Comparison of ENCODE assay signal across 20 cellular contexts in genomic region chr5:61348437-61348836, GRCh38. TPM values are rescaled to one million over a fixed set of nuclear protein-coding genes. Genes with fewer than 3 reads are reported as not detected.
DNase-seq lines count a peak whose midpoint lies in the region; ATAC-seq, FAIRE-seq and TF ChIP-seq lines count a peak whose summit lies in the region.
"Had no signal": no experiment of that assay in that cellular context is flagged by ENCODE, and none has a peak within 500 bp of the region (broad histone marks: within the 10 kb centered on the region; RNA-seq: fewer than 3 reads in every experiment).

No MANE protein-coding gene starts in this region.

- H3K4me1 Mint-ChIP-seq in stimulated activated naive B cell treated with anti-CD40 and anti-IgM and Interleukin-4, amounts not matched to agents 10 μg/mL and 1 μg/mL and 100 μg/mL, for 72 hours: peaks cover 33 to 54% of the 10 kb centered on the region in 2 donors
- H3K4me1 Mint-ChIP-seq in activated T-cell treated with anti-CD3 and anti-CD28 coated beads, Interleukin-2, amount 50 U/mL, for 72 hours (ENCODE audit: low read depth): peaks cover 23% of the 10 kb centered on the region

- TF ChIP-seq CTCF in colonic mucosa (IDR thresholded peaks at IDR 0.05): no peak

- DNase-seq in Kasumi-1 (lab: John Stamatoyannopoulos, UW) (peak; percentile 10 to 30), NOMO-1 (lab: John Stamatoyannopoulos, UW; ENCODE audit: unreplicated experiment in 2 of 2) (peak; percentile 52 to 83), colonic mucosa (no peak)
- no peak for DNase-seq in stimulated activated naive B cell treated with anti-CD40 and anti-IgM and Interleukin-4, amounts not matched to agents 10 μg/mL and 1 μg/mL and 100 μg/mL, for 72 hours
- no peak for DNase-seq in activated T-cell treated with anti-CD3 and anti-CD28 coated beads, Interleukin-2, amount 50 U/mL, for 72 hours
- DNase-seq: BE2C, DND-41, GOT3, MG63, NCI-H1417, NCI-H1930, NCI-H774, SHP77, SW 1271 had no signal

- peak; percentile 60 for FAIRE-seq in colon (lab: Jason Lieb, UNC)
- FAIRE-seq: G401.6, GM12878 had no signal

- H3K4me3 ChIP-seq in colonic mucosa: no peak overlapping the region
- H3K4me3 ChIP-seq: GM12878, MG63 had no signal

- no peaks in the 10 kb centered on the region for H3K36me3 ChIP-seq in colonic mucosa
- H3K36me3 ChIP-seq: BE2C, MG63 had no signal

- no peak overlapping the region for H3K9ac ChIP-seq in colonic mucosa (ENCODE audit: low read depth in 2 of 2, low read length in 2 of 2)
- H3K9ac ChIP-seq: KMS-11 had no signal

- ATAC-seq in stimulated activated naive B cell treated with anti-CD40 and anti-IgM and Interleukin-4, amounts not matched to agents 10 μg/mL and 1 μg/mL and 100 μg/mL, for 72 hours (replicated peaks): no peak
- no peak for ATAC-seq in activated T-cell treated with anti-CD3 and anti-CD28 coated beads, Interleukin-2, amount 50 U/mL, for 72 hours (replicated peaks in 1 of 2)
- ATAC-seq in HG02798 (IDR thresholded peaks at IDR 0.05; ENCODE audit: poor library complexity, unreplicated experiment): no peak
- ATAC-seq: GM12878 had no signal

- peaks cover 4% of the 10 kb centered on the region for H3K4me1 ChIP-seq in colonic mucosa

- peaks cover 6 to 7% of the 10 kb centered on the region in 2 donors for H3K36me3 Mint-ChIP-seq in stimulated activated naive B cell treated with anti-CD40 and anti-IgM and Interleukin-4, amounts not matched to agents 10 μg/mL and 1 μg/mL and 100 μg/mL, for 72 hours
- H3K36me3 Mint-ChIP-seq in activated T-cell treated with anti-CD3 and anti-CD28 coated beads, Interleukin-2, amount 50 U/mL, for 72 hours (ENCODE audit: insufficient read depth in 2 of 2): peaks cover 0 to 1% of the 10 kb centered on the region in 2 donors

- H3K4me3 Mint-ChIP-seq in stimulated activated naive B cell treated with anti-CD40 and anti-IgM and Interleukin-4, amounts not matched to agents 10 μg/mL and 1 μg/mL and 100 μg/mL, for 72 hours: no peak overlapping the region
- H3K4me3 Mint-ChIP-seq in activated T-cell treated with anti-CD3 and anti-CD28 coated beads, Interleukin-2, amount 50 U/mL, for 72 hours: no peak overlapping the region
- H3K4me3 Mint-ChIP-seq: T-helper 2 cell treated with Interferon-gamma antibody and Interleukin-4, amounts not matched to agents 5 μg/mL and 100 μg/mL, for 36 hours had no signal

- peak overlapping the region; percentile 37 for H3K27ac Mint-ChIP-seq in stimulated activated naive B cell treated with anti-CD40 and anti-IgM and Interleukin-4, amounts not matched to agents 10 μg/mL and 1 μg/mL and 100 μg/mL, for 72 hours
- H3K27ac Mint-ChIP-seq in activated T-cell treated with anti-CD3 and anti-CD28 coated beads, Interleukin-2, amount 50 U/mL, for 72 hours: no peak overlapping the region
- H3K27ac Mint-ChIP-seq: T-helper 2 cell treated with Interferon-gamma antibody and Interleukin-4, amounts not matched to agents 5 μg/mL and 100 μg/mL, for 36 hours had no signal

- no peaks in the 10 kb centered on the region for H3K9me3 Mint-ChIP-seq in stimulated activated naive B cell treated with anti-CD40 and anti-IgM and Interleukin-4, amounts not matched to agents 10 μg/mL and 1 μg/mL and 100 μg/mL, for 72 hours
- H3K9me3 Mint-ChIP-seq in activated T-cell treated with anti-CD3 and anti-CD28 coated beads, Interleukin-2, amount 50 U/mL, for 72 hours: no peaks in the 10 kb centered on the region
- H3K9me3 Mint-ChIP-seq: T-helper 2 cell treated with Interferon-gamma antibody and Interleukin-4, amounts not matched to agents 5 μg/mL and 100 μg/mL, for 36 hours had no signal

- no peak overlapping the region for H3K27ac ChIP-seq in colonic mucosa
- H3K27ac ChIP-seq: KMS-11 had no signal

- H3K9me3 ChIP-seq in colonic mucosa: no peaks in the 10 kb centered on the region
- H3K9me3 ChIP-seq: BE2C, MG63 had no signal

- no peaks in the 10 kb centered on the region for H3K27me3 ChIP-seq in colonic mucosa
- H3K27me3 ChIP-seq: BE2C, MG63 had no signal

- intact Hi-C loops in colonic mucosa (cut with DNase I): no loop called here

- no peaks in the 10 kb centered on the region for H3K27me3 Mint-ChIP-seq in stimulated activated naive B cell treated with anti-CD40 and anti-IgM and Interleukin-4, amounts not matched to agents 10 μg/mL and 1 μg/mL and 100 μg/mL, for 72 hours
- H3K27me3 Mint-ChIP-seq in activated T-cell treated with anti-CD3 and anti-CD28 coated beads, Interleukin-2, amount 50 U/mL, for 72 hours (ENCODE audit: low read depth): no peaks in the 10 kb centered on the region

RNA-seq across cellular contexts. Expression of gene ZSWIM6, which starts 16.4 kb away (rescaled TPM):
- total RNA-seq in colonic mucosa: 10 to 100 TPM; 16.4 to 24.5 TPM
- 1 to 10 TPM; 6.9 to 8.6 TPM for total RNA-seq in activated T-cell treated with anti-CD3 and anti-CD28 coated beads, Interleukin-2, amount 50 U/mL, for 72 hours

Comparison
In these comparisons a context has a peak if more than half of its experiments do, and no peak if none do; other contexts are left out.
1. DNase-seq: peak in Kasumi-1 (2 of 2) and NOMO-1 (2 of 2); none in stimulated activated naive B cell treated with anti-CD40 and anti-IgM and Interleukin-4, amounts not matched to agents 10 μg/mL and 1 μg/mL and 100 μg/mL, for 72 hours (single experiment), colonic mucosa (single experiment) and activated T-cell treated with anti-CD3 and anti-CD28 coated beads, Interleukin-2, amount 50 U/mL, for 72 hours (0 of 2).